Comparison of ENCODE assay signal across 8 cellular contexts in genomic region chr17:81200695-81201580, GRCh38. TPM values are rescaled to one million over a fixed set of nuclear protein-coding genes. Genes with fewer than 3 reads are reported as not detected.
DNase-seq lines count a peak whose midpoint lies in the region; TF ChIP-seq lines count a peak whose summit lies in the region.

No MANE protein-coding gene starts in this region.

- intact Hi-C loops in posterior cingulate gyrus (cut with DNase I): loop anchor here (1.0 kb wide), 1 partner anchor 59 kb away; no protein-coding TSS in a partner anchor
- intact Hi-C loops in activated T-helper 1 cell treated with anti-CD3 and anti-CD28 coated beads, Interleukin-12 subunit alpha, Interleukin-12 subunit beta, Interleukin-2, Interleukin-4 antibody, amounts not matched to agents 30 ng/mL and 10 ng/mL and 1 ng/mL, durations not matched to agents 14 hours and 24 hours and 36 hours (cut with micrococcal nuclease): no loop called here

- no peak overlapping the region for H3K4me3 Mint-ChIP-seq in immature natural killer cell
- H3K4me3 Mint-ChIP-seq in activated T-helper 1 cell treated with anti-CD3 and anti-CD28 coated beads, Interleukin-12 subunit alpha, Interleukin-12 subunit beta, Interleukin-2, Interleukin-4 antibody, amounts not matched to agents 30 ng/mL and 10 ng/mL and 1 ng/mL, durations not matched to agents 14 hours and 24 hours and 36 hours: no peak overlapping the region

- H3K9me3 Mint-ChIP-seq in immature natural killer cell: no peaks in the 10 kb centered on the region
- no peaks in the 10 kb centered on the region for H3K9me3 Mint-ChIP-seq in activated T-helper 1 cell treated with anti-CD3 and anti-CD28 coated beads, Interleukin-12 subunit alpha, Interleukin-12 subunit beta, Interleukin-2, Interleukin-4 antibody, amounts not matched to agents 30 ng/mL and 10 ng/mL and 1 ng/mL, durations not matched to agents 14 hours and 24 hours and 36 hours

- peak; percentile 61 for TF ChIP-seq CTCF in NB4 (IDR thresholded peaks at IDR 0.05; ENCODE audit: low read depth, low read length)

- no peak overlapping the region for H3K27ac Mint-ChIP-seq in immature natural killer cell
- H3K27ac Mint-ChIP-seq in activated T-helper 1 cell treated with anti-CD3 and anti-CD28 coated beads, Interleukin-12 subunit alpha, Interleukin-12 subunit beta, Interleukin-2, Interleukin-4 antibody, amounts not matched to agents 30 ng/mL and 10 ng/mL and 1 ng/mL, durations not matched to agents 14 hours and 24 hours and 36 hours: no peak overlapping the region

- no peaks in the 10 kb centered on the region for H3K4me1 Mint-ChIP-seq in immature natural killer cell
- H3K4me1 Mint-ChIP-seq in activated T-helper 1 cell treated with anti-CD3 and anti-CD28 coated beads, Interleukin-12 subunit alpha, Interleukin-12 subunit beta, Interleukin-2, Interleukin-4 antibody, amounts not matched to agents 30 ng/mL and 10 ng/mL and 1 ng/mL, durations not matched to agents 14 hours and 24 hours and 36 hours (ENCODE audit: low read depth): no peaks in the 10 kb centered on the region

- DNase-seq in A172 (ENCODE audit: low spot score) (peak; percentile 83), EL (peak; percentile 56), NB4 (ENCODE audit: low read depth) (peak; percentile 79), glomerular endothelial cell (ENCODE audit: extremely low read depth, low read depth, low spot score) (peak; percentile 55), posterior cingulate gyrus (peak in 8 of 10 donors; percentile 37 to 94 (median 57)), immature natural killer cell (no peak)
- peak; percentile 9 for DNase-seq in activated CD4-positive, alpha-beta T cell treated with anti-CD3 and anti-CD28 coated beads, Interleukin-2, amount 50 U/mL, for 1 hour
- no peak for DNase-seq in activated T-helper 1 cell treated with anti-CD3 and anti-CD28 coated beads, Interleukin-12 subunit alpha, Interleukin-12 subunit beta, Interleukin-2, Interleukin-4 antibody, amounts not matched to agents 30 ng/mL and 10 ng/mL and 1 ng/mL, durations not matched to agents 14 hours and 24 hours and 36 hours (ENCODE audit: low spot score)

- H3K27me3 Mint-ChIP-seq in immature natural killer cell (ENCODE audit: low read depth in 3 of 3): peaks cover 0 to 3% (median 0%) of the 10 kb centered on the region in 3 donors
- H3K27me3 Mint-ChIP-seq in activated T-helper 1 cell treated with anti-CD3 and anti-CD28 coated beads, Interleukin-12 subunit alpha, Interleukin-12 subunit beta, Interleukin-2, Interleukin-4 antibody, amounts not matched to agents 30 ng/mL and 10 ng/mL and 1 ng/mL, durations not matched to agents 14 hours and 24 hours and 36 hours (ENCODE audit: insufficient read depth): no peaks in the 10 kb centered on the region

- no peak overlapping the region for H3K4me3 ChIP-seq in NB4 (ENCODE audit: low read depth, low read length)

- no peak for TF ChIP-seq POLR2A in NB4 (IDR thresholded peaks at IDR 0.05; ENCODE audit: extremely low read depth, insufficient read length)

- no peaks in the 10 kb centered on the region for H3K36me3 Mint-ChIP-seq in immature natural killer cell
- H3K36me3 Mint-ChIP-seq in activated T-helper 1 cell treated with anti-CD3 and anti-CD28 coated beads, Interleukin-12 subunit alpha, Interleukin-12 subunit beta, Interleukin-2, Interleukin-4 antibody, amounts not matched to agents 30 ng/mL and 10 ng/mL and 1 ng/mL, durations not matched to agents 14 hours and 24 hours and 36 hours (ENCODE audit: low read depth): no peaks in the 10 kb centered on the region

RNA-seq across cellular contexts. Expression of gene CEP131, which starts 21.8 kb away (rescaled TPM):
- 10.0 and 21.1 TPM in 2 replicates for total RNA-seq in A172 (2014; rRNA removed; shearing (Covaris generic))
- 14.6 and 15.2 TPM in 2 replicates for total RNA-seq in glomerular endothelial cell
- 1 to 10 TPM in 2 of 3 donors, under 1 TPM in 1; 0.43 to 7.4 (median 1.5) TPM for polyA plus RNA-seq in immature natural killer cell
- 17.5 and 18.7 TPM in 2 replicates for total RNA-seq in activated T-helper 1 cell treated with anti-CD3 and anti-CD28 coated beads, Interleukin-12 subunit alpha, Interleukin-12 subunit beta, Interleukin-2, Interleukin-4 antibody, amounts not matched to agents 30 ng/mL and 10 ng/mL and 1 ng/mL, durations not matched to agents 14 hours and 24 hours and 36 hours

RNA-seq across cellular contexts. Expression of gene AATK, which starts 34.9 kb away (rescaled TPM):
- total RNA-seq in A172 (2014; rRNA removed; shearing (Covaris generic)): 0.28 and 0.41 TPM in 2 replicates
- 7.3 and 8.9 TPM in 2 replicates for total RNA-seq in glomerular endothelial cell
- 1 to 10 TPM in 1 of 3 donors, under 1 TPM in 2; 0.52 to 2.9 (median 0.97) TPM for polyA plus RNA-seq in immature natural killer cell
- 0.61 and 0.62 TPM in 2 replicates for total RNA-seq in activated T-helper 1 cell treated with anti-CD3 and anti-CD28 coated beads, Interleukin-12 subunit alpha, Interleukin-12 subunit beta, Interleukin-2, Interleukin-4 antibody, amounts not matched to agents 30 ng/mL and 10 ng/mL and 1 ng/mL, durations not matched to agents 14 hours and 24 hours and 36 hours

RNA-seq across cellular contexts. Expression of gene PVALEF, which starts 35.6 kb away (rescaled TPM):
- total RNA-seq in A172 (2014; rRNA removed; shearing (Covaris generic)): not detected in 2 replicates
- not detected in 2 replicates for total RNA-seq in glomerular endothelial cell
- polyA plus RNA-seq in immature natural killer cell: not detected
- total RNA-seq in activated T-helper 1 cell treated with anti-CD3 and anti-CD28 coated beads, Interleukin-12 subunit alpha, Interleukin-12 subunit beta, Interleukin-2, Interleukin-4 antibody, amounts not matched to agents 30 ng/mL and 10 ng/mL and 1 ng/mL, durations not matched to agents 14 hours and 24 hours and 36 hours: not detected in 2 replicates

RNA-seq across cellular contexts. Expression of gene TEPSIN, which starts 37.9 kb away (rescaled TPM):
- total RNA-seq in A172 (2014; rRNA removed; shearing (Covaris generic)): 21.4 and 24.1 TPM in 2 replicates
- total RNA-seq in glomerular endothelial cell: 30.2 and 53.8 TPM in 2 replicates
- 1 to 10 TPM; 1.6 to 7.3 (median 5.0) TPM for polyA plus RNA-seq in immature natural killer cell
- 37.7 and 41.0 TPM in 2 replicates for total RNA-seq in activated T-helper 1 cell treated with anti-CD3 and anti-CD28 coated beads, Interleukin-12 subunit alpha, Interleukin-12 subunit beta, Interleukin-2, Interleukin-4 antibody, amounts not matched to agents 30 ng/mL and 10 ng/mL and 1 ng/mL, durations not matched to agents 14 hours and 24 hours and 36 hours

RNA-seq across cellular contexts. Expression of gene NDUFAF8, which starts 38.2 kb away (rescaled TPM):
- total RNA-seq in A172 (2014; rRNA removed; shearing (Covaris generic)): 100 and 123 TPM in 2 replicates
- 32.4 and 87.1 TPM in 2 replicates for total RNA-seq in glomerular endothelial cell
- 100 to 1,000 TPM in 1 of 3 donors, 10 to 100 TPM in 2; 61.2 to 121 (median 67.8) TPM for polyA plus RNA-seq in immature natural killer cell
- total RNA-seq in activated T-helper 1 cell treated with anti-CD3 and anti-CD28 coated beads, Interleukin-12 subunit alpha, Interleukin-12 subunit beta, Interleukin-2, Interleukin-4 antibody, amounts not matched to agents 30 ng/mL and 10 ng/mL and 1 ng/mL, durations not matched to agents 14 hours and 24 hours and 36 hours: 71.9 and 78.3 TPM in 2 replicates

Comparison
In these comparisons a context has a peak if more than half of its experiments do, and no peak if none do; other contexts are left out.
1. DNase-seq: peak in A172 (single experiment), EL (single experiment), NB4 (single experiment), activated CD4-positive, alpha-beta T cell treated with anti-CD3 and anti-CD28 coated beads, Interleukin-2, amount 50 U/mL, for 1 hour (single experiment), glomerular endothelial cell (single experiment) and posterior cingulate gyrus (8 of 10); none in immature natural killer cell (0 of 3) and activated T-helper 1 cell treated with anti-CD3 and anti-CD28 coated beads, Interleukin-12 subunit alpha, Interleukin-12 subunit beta, Interleukin-2, Interleukin-4 antibody, amounts not matched to agents 30 ng/mL and 10 ng/mL and 1 ng/mL, durations not matched to agents 14 hours and 24 hours and 36 hours (single experiment).